26 cellular contexts compared by ENCODE assay signal in the genomic region with DNA sequence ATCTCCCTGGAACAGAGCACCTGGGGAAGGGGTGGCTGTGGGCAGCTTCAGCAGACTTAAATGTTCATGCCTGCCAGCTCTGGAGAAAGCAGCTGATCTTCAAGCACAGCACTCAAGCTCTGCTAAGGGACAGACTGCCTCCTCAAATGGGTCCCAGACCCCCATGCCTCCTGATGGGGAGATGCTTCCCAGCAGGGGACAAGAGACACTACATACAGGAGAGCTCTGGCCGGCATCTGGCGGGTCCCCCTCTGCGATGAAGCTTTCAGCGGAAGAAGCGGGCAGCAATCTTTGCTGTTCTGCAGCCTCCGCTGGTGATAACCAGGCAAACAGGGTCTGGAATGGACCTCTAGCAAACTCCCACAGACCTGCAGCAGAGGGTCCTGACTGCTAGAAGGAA.
"Had no signal": no experiment of that assay in that cellular context is flagged by ENCODE, and none has a peak within 500 bp of the region (broad histone marks: within the 10 kb centered on the region; RNA-seq: fewer than 3 reads in every experiment).

No MANE protein-coding gene starts in this region.

- H3K9me3 ChIP-seq: stomach, testis, thoracic aorta, thyroid gland, tibial artery, transverse colon, upper lobe of left lung, upper lobe of right lung, uterus, vagina had no signal

- H3K36me3 ChIP-seq: stomach, suprapubic skin, thoracic aorta, thyroid gland, tibial artery, tibial nerve, transverse colon, upper lobe of left lung, upper lobe of right lung, uterus, vagina had no signal

- ATAC-seq: stimulated activated effector memory CD8-positive, alpha-beta T cell treated with anti-CD3 and anti-CD28 coated beads, Interleukin-12 subunit alpha, Interleukin-12 subunit beta, amount 100 ng/mL, for 72 hours; stimulated activated memory B cell treated with anti-CD40 and anti-IgM and Interleukin-4, amounts not matched to agents 10 μg/mL and 1 μg/mL and 100 μg/mL, for 72 hours; stimulated activated naive B cell treated with anti-CD40 and anti-IgM and Interleukin-4, amounts not matched to agents 10 μg/mL and 1 μg/mL and 100 μg/mL, for 72 hours; stimulated activated naive CD8-positive, alpha-beta T cell treated with anti-CD3 and anti-CD28 coated beads, Interleukin-15, amount 100 ng/mL, for 72 hours; stimulated activated naive CD8-positive, alpha-beta T cell treated with anti-CD3 and anti-CD28 coated beads, Interleukin-15, Interleukin-2, amounts not matched to agents 100 U/mL and 50 U/mL, for 24 hours; upper lobe of right lung had no signal

- H3K27me3 ChIP-seq: stomach, suprapubic skin, testis, thyroid gland, tibial artery, tibial nerve, transverse colon, upper lobe of left lung, upper lobe of right lung, uterus, vagina had no signal

- DNase-seq: stimulated activated CD4-positive, alpha-beta T cell treated with anti-CD3 and anti-CD28 coated beads, Interleukin-2, amount 100 ng/mL, for 48 hours; stimulated activated CD4-positive, alpha-beta T cell treated with anti-CD3 and anti-CD28 coated beads, Interleukin-4, amount 100 ng/mL, for 1 hour; stimulated activated CD4-positive, alpha-beta T cell treated with anti-CD3 and anti-CD28 coated beads, Interleukin-4, amount 100 ng/mL, for 24 hours; stimulated activated CD4-positive, alpha-beta T cell treated with anti-CD3 and anti-CD28 coated beads, Interleukin-4, amount 100 ng/mL, for 4 hours; stimulated activated CD8-positive, alpha-beta memory T cell treated with anti-CD3 and anti-CD28 coated beads, Interleukin-4, amount 100 ng/mL, for 48 hours; stimulated activated naive B cell treated with anti-CD40 and anti-IgM and Interleukin-4, amounts not matched to agents 10 μg/mL and 1 μg/mL and 100 μg/mL, for 72 hours; stimulated activated naive CD4-positive, alpha-beta T cell; stimulated activated naive CD4-positive, alpha-beta T cell treated with Interleukin-2 at 50 U/mL for 16 hours; stimulated activated naive CD8-positive, alpha-beta T cell treated with anti-CD3 and anti-CD28 coated beads, Interleukin-15, amount 100 ng/mL, for 72 hours; stimulated activated naive CD8-positive, alpha-beta T cell treated with anti-CD3 and anti-CD28 coated beads, Interleukin-15, Interleukin-2, amounts not matched to agents 100 U/mL and 50 U/mL, for 24 hours; stomach; substantia nigra; testis; thyroid gland; tibial artery; transverse colon; trophoblast cell; upper lobe of left lung; upper lobe of right lung; uterus had no signal

- H3K4me1 ChIP-seq: testis, thyroid gland, tibial nerve, upper lobe of left lung, upper lobe of right lung, uterus, vagina had no signal

- H3K27ac ChIP-seq: stomach, suprapubic skin, testis, thoracic aorta, thyroid gland, tibial artery, tibial nerve, transverse colon, upper lobe of left lung, upper lobe of right lung, uterus, vagina had no signal

- H3K4me3 ChIP-seq: stomach, suprapubic skin, testis, thoracic aorta, thyroid gland, tibial artery, tibial nerve, transverse colon, upper lobe of left lung, upper lobe of right lung, uterus, vagina had no signal
